ENCODE assay signal across 17 cellular contexts in genomic region chr6:122458087-122458486, GRCh38. TPM values are rescaled to one million over a fixed set of nuclear protein-coding genes. Genes with fewer than 3 reads are reported as not detected.
DNase-seq lines count a peak whose midpoint lies in the region; ATAC-seq and TF ChIP-seq lines count a peak whose summit lies in the region.
"Had no signal": no experiment of that assay in that cellular context is flagged by ENCODE, and none has a peak within 500 bp of the region (broad histone marks: within the 10 kb centered on the region; RNA-seq: fewer than 3 reads in every experiment).

No MANE protein-coding gene starts in this region.

- in situ Hi-C loops in mammary epithelial cell (cut with MboI; ENCODE audit: low sequenced_read_pairs in 2 of 2) = no loop called here

- TF ChIP-seq CTCF in MCF 10A (IDR thresholded peaks at IDR 0.05; ENCODE audit: unreplicated experiment) = no peak
- TF ChIP-seq CTCF in mammary epithelial cell (conservative IDR thresholded peaks at IDR 0.05 in 1 of 2, IDR thresholded peaks at IDR 0.05 in 1 of 2; ENCODE audit: extremely low read depth in 1 of 2, insufficient read depth in 1 of 2, low read depth in 1 of 2, low read length in 2 of 2) = no peak
- TF ChIP-seq CTCF in glutamatergic neuron (IDR thresholded peaks at IDR 0.05; ENCODE audit: partially characterized antibody, unreplicated experiment) = no peak
- TF ChIP-seq CTCF in RWPE1 (conservative IDR thresholded peaks at IDR 0.05; ENCODE audit: low read depth) = no peak

- peaks cover 17% of the 10 kb centered on the region for H3K36me3 ChIP-seq in mammary epithelial cell (ENCODE audit: insufficient read depth, low read length)

- peaks cover 7% of the 10 kb centered on the region for H4K20me1 ChIP-seq in mammary epithelial cell (ENCODE audit: insufficient read depth, low read length)

- peaks cover 67% of the 10 kb centered on the region for H3K79me2 ChIP-seq in mammary epithelial cell (ENCODE audit: insufficient read depth, low read length)

- CTCF ChIA-PET in MCF 10A (lab: Yijun Ruan, JAX) = interaction anchor here (0.6 kb wide), 1 partner anchor 20 kb away, joined by 4 read pairs; no protein-coding TSS in a partner anchor
- CTCF ChIA-PET in mammary epithelial cell (lab: Charles Lee; ENCODE audit: low non-redundant PET) = no interaction called here
- CTCF ChIA-PET in RWPE1 (lab: Yijun Ruan, JAX) = no interaction called here

- H3K27me3 Mint-ChIP-seq in MCF 10A (ENCODE audit: insufficient read depth, unreplicated experiment) = no peaks in the 10 kb centered on the region
- no peaks in the 10 kb centered on the region for H3K27me3 Mint-ChIP-seq in glutamatergic neuron (ENCODE audit: unreplicated experiment)

- no peaks in the 10 kb centered on the region for H3K9me3 ChIP-seq in mammary epithelial cell (replicated peaks; ENCODE audit: insufficient read depth, low read length)

- intact Hi-C loops in MCF 10A (cut with micrococcal nuclease) = no loop called here
- intact Hi-C loops in mammary epithelial cell (cut with micrococcal nuclease) = no loop called here

- H3K4me3 ChIP-seq in mammary epithelial cell (replicated peaks in 1 of 3; ENCODE audit: insufficient read depth in 1 of 3, low read depth in 2 of 3, low read length in 3 of 3) = no peak overlapping the region
- H3K4me3 ChIP-seq: BLaER1, K562 had no signal

- H2AFZ ChIP-seq in mammary epithelial cell (ENCODE audit: low read depth, low read length) = no peak overlapping the region

- DNase-seq in activated CD4-positive, CD25-positive, alpha-beta regulatory T cell (lab: John Stamatoyannopoulos, UW) = no peak
- DNase-seq in MCF 10A (ENCODE audit: unreplicated experiment) (no peak), mammary epithelial cell (no peak), glutamatergic neuron (no peak), RWPE1 (ENCODE audit: low spot score) (no peak), MV-4-11 (lab: John Stamatoyannopoulos, UW) (no peak)
- DNase-seq: 8988T, COR-L47, DMS153, EL, NCI-H1092, NCI-H2227 treated with DMSO at 0.1 percent for 48 hours, NCI-H524 treated with DMSO at 0.1 percent for 48 hours had no signal

- H3K36me3 Mint-ChIP-seq in MCF 10A (ENCODE audit: insufficient read depth, unreplicated experiment) (peaks cover 32% of the 10 kb centered on the region), glutamatergic neuron (ENCODE audit: unreplicated experiment) (peaks cover 8% of the 10 kb centered on the region)

- H3K9me3 Mint-ChIP-seq in MCF 10A (ENCODE audit: unreplicated experiment) (no peaks in the 10 kb centered on the region), glutamatergic neuron (ENCODE audit: unreplicated experiment) (peaks cover 8% of the 10 kb centered on the region)

- peaks cover 23% of the 10 kb centered on the region for H3K4me1 Mint-ChIP-seq in MCF 10A (ENCODE audit: insufficient read depth, unreplicated experiment)
- peaks cover 53% of the 10 kb centered on the region for H3K4me1 Mint-ChIP-seq in glutamatergic neuron (ENCODE audit: low read depth, unreplicated experiment)

- POLR2A ChIA-PET in MCF 10A (lab: Yijun Ruan, JAX) = interaction anchor here (3.0 kb wide), 1 partner anchor 13 kb away, joined by 16 read pairs; the partner anchor contains the start of gene SERINC1
- POLR2A ChIA-PET in RWPE1 (lab: Yijun Ruan, JAX; ENCODE audit: low non-redundant PET) = no interaction called here

- BruUV-seq in MCF 10A (replicated peaks; lab: Mats Ljungman, UMichigan) (TSS peak; percentile 8), mammary epithelial cell (replicated peaks; lab: Mats Ljungman, UMichigan) (no TSS peak)

- WGBS in mammary epithelial cell (ENCODE audit: low coverage, missing lambda C conversion rate) = 93% methylated on average over 1 of the region's 1 CpG

- no peaks in the 10 kb centered on the region for H3K4me1 ChIP-seq in mammary epithelial cell (ENCODE audit: insufficient read depth, low read length)

- no peak overlapping the region for H3K27ac ChIP-seq in mammary epithelial cell (ENCODE audit: insufficient read depth, low read depth, low read length)
- H3K27ac ChIP-seq in RWPE1 = no peak overlapping the region
- H3K27ac ChIP-seq: BLaER1 had no signal

- H3K9ac ChIP-seq in mammary epithelial cell (ENCODE audit: insufficient read depth, low read length) = no peak overlapping the region
- H3K9ac ChIP-seq: BLaER1 had no signal

- dilution Hi-C loops in mammary epithelial cell (cut with HindIII; ENCODE audit: low sequenced_read_pairs) = no loop called here

- no peaks in the 10 kb centered on the region for H3K27me3 ChIP-seq in mammary epithelial cell (ENCODE audit: insufficient read depth, low read length)
- H3K27me3 ChIP-seq: BLaER1 had no signal

- ATAC-seq in activated CD4-positive, CD25-positive, alpha-beta regulatory T cell treated with anti-CD3 and anti-CD28 coated beads, Interleukin-2, amount 50 U/mL, for 24 hours = peak; percentile 41 to 59
- ATAC-seq in GM21723 (IDR thresholded peaks at IDR 0.05; ENCODE audit: unreplicated experiment) = no peak
- ATAC-seq: K562 had no signal

- H3K27ac Mint-ChIP-seq in MCF 10A (ENCODE audit: low read depth, unreplicated experiment) = no peak overlapping the region
- peak overlapping the region; percentile 17 for H3K27ac Mint-ChIP-seq in glutamatergic neuron (ENCODE audit: unreplicated experiment)

- H3K4me3 Mint-ChIP-seq in MCF 10A (ENCODE audit: unreplicated experiment) (no peak overlapping the region), glutamatergic neuron (ENCODE audit: unreplicated experiment) (peak overlapping the region; percentile 43)

- H3K4me2 ChIP-seq in mammary epithelial cell (ENCODE audit: insufficient read depth, low read depth, low read length) = no peak overlapping the region
- H3K4me2 ChIP-seq: BLaER1 had no signal

RNA-seq across cellular contexts. Expression of gene SERINC1, which starts 13.5 kb away (rescaled TPM):
- total RNA-seq in MCF 10A (2022) (106 and 128 TPM in 2 replicates), mammary epithelial cell (100 to 1,000 TPM in 1 of 2 donors, 10 to 100 TPM in 1; 97.6 to 153 TPM), glutamatergic neuron (ENCODE audit: unreplicated experiment) (300 TPM)
- polyA plus RNA-seq in mammary epithelial cell = 47.4 TPM
- polyA minus RNA-seq in mammary epithelial cell = 34.4 TPM

RNA-seq across cellular contexts. Expression of gene HSF2, which starts 58.6 kb away (rescaled TPM):
- 8.2 and 8.6 TPM in 2 replicates for total RNA-seq in MCF 10A (2022)
- total RNA-seq in mammary epithelial cell = 10 to 100 TPM in 1 of 2 donors, 1 to 10 TPM in 1; 8.0 to 10.7 TPM
- polyA plus RNA-seq in mammary epithelial cell = 10.4 TPM
- polyA minus RNA-seq in mammary epithelial cell = 14.1 TPM
- total RNA-seq in glutamatergic neuron (ENCODE audit: unreplicated experiment) = 25.4 TPM
